In the genomic region with DNA sequence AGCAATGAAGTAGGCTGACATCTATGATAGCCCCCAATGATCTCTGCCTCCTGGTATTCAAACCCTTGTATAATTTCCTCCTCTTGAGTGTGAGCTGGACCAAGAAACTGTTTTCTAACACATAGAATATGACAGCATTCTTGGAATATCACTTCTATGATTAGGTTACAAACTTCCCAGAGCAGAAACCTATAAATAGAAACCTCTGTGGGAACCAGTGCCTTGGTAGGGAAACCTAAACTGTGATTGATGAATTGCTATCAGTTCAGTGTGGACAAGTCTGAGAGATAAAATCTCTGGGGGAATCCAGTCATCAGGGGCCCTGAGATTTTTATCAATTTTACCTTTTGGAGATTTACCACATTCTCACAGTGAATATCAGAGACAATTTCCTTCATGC, we compare ENCODE assay signal across 17 cellular contexts.
"Had no signal": no experiment of that assay in that cellular context is flagged by ENCODE, and none has a peak within 500 bp of the region (broad histone marks: within the 10 kb centered on the region; RNA-seq: fewer than 3 reads in every experiment).

No MANE protein-coding gene starts in this region.

- H3K9me3 ChIP-seq: mucosa of descending colon, prostate gland, testis had no signal

- H3K27ac ChIP-seq: gastroesophageal sphincter, prostate gland, testis had no signal

- H3K9me3 Mint-ChIP-seq: activated B cell treated with CpG ODN at 0.5 μM for 24 hours; activated CD4-positive, alpha-beta T cell treated with anti-CD3 and anti-CD28 coated beads, Interleukin-2, amount 10 ng/mL, durations not matched to agents 24 days and 14 days; brain had no signal

- H3K4me1 ChIP-seq: gastroesophageal sphincter, prostate gland, testis had no signal

- H3K27me3 ChIP-seq: gastroesophageal sphincter, testis had no signal

- DNase-seq: activated B cell treated with CpG ODN at 0.5 μM for 24 hours; activated CD4-positive, alpha-beta T cell treated with anti-CD3 and anti-CD28 coated beads, Interleukin-2, amount 10 ng/mL, durations not matched to agents 24 days and 14 days; activated CD8-positive, alpha-beta memory T cell treated with anti-CD3 and anti-CD28 coated beads for 24 hours; activated naive CD4-positive, alpha-beta T cell treated with anti-CD3 and anti-CD28 coated beads for 36 hours; hippocampal formation; mucosa of descending colon; natural killer cell; nucleus accumbens; stimulated activated CD4-positive, alpha-beta T cell treated with anti-CD3 and anti-CD28 coated beads, Interleukin-4, amount 100 ng/mL, for 24 hours; stimulated activated naive CD8-positive, alpha-beta T cell treated with anti-CD3 and anti-CD28 coated beads, Interleukin-15, amount 100 ng/mL, for 72 hours; testis had no signal

- H3K36me3 Mint-ChIP-seq: brain, natural killer cell had no signal

- H3K27ac Mint-ChIP-seq: activated B cell treated with CpG ODN at 0.5 μM for 24 hours; activated CD4-positive, alpha-beta T cell treated with anti-CD3 and anti-CD28 coated beads, Interleukin-2, amount 10 ng/mL, durations not matched to agents 24 days and 14 days; activated naive CD4-positive, alpha-beta T cell treated with anti-CD3 and anti-CD28 coated beads for 36 hours; activated T-helper 17 cell treated with anti-CD3 and anti-CD28 coated beads, Interleukin-2, amount 50 U/mL, for 72 hours; brain; natural killer cell; stimulated activated naive CD8-positive, alpha-beta T cell treated with anti-CD3 and anti-CD28 coated beads, Interleukin-15, amount 100 ng/mL, for 72 hours; T-helper 1 cell treated with Interleukin-12 subunit alpha and Interleukin-12 subunit beta and Interleukin-4 antibody, amounts not matched to agents 30 μg/mL and 1 μg/mL, for 36 hours had no signal

- H3K4me1 Mint-ChIP-seq: activated B cell treated with CpG ODN at 0.5 μM for 24 hours; activated CD4-positive, alpha-beta T cell treated with anti-CD3 and anti-CD28 coated beads, Interleukin-2, amount 10 ng/mL, durations not matched to agents 24 days and 14 days; activated T-helper 17 cell treated with anti-CD3 and anti-CD28 coated beads, Interleukin-2, amount 50 U/mL, for 72 hours; brain; natural killer cell; stimulated activated naive CD8-positive, alpha-beta T cell treated with anti-CD3 and anti-CD28 coated beads, Interleukin-15, amount 100 ng/mL, for 72 hours had no signal

- H3K4me3 Mint-ChIP-seq: activated B cell treated with CpG ODN at 0.5 μM for 24 hours; activated CD4-positive, alpha-beta T cell treated with anti-CD3 and anti-CD28 coated beads, Interleukin-2, amount 10 ng/mL, durations not matched to agents 24 days and 14 days; activated naive CD4-positive, alpha-beta T cell treated with anti-CD3 and anti-CD28 coated beads for 36 hours; activated T-helper 17 cell treated with anti-CD3 and anti-CD28 coated beads, Interleukin-2, amount 50 U/mL, for 72 hours; brain; natural killer cell; stimulated activated naive CD8-positive, alpha-beta T cell treated with anti-CD3 and anti-CD28 coated beads, Interleukin-15, amount 100 ng/mL, for 72 hours; T-helper 1 cell treated with Interleukin-12 subunit alpha and Interleukin-12 subunit beta and Interleukin-4 antibody, amounts not matched to agents 30 μg/mL and 1 μg/mL, for 36 hours had no signal

- H3K4me3 ChIP-seq: gastroesophageal sphincter, lung, mucosa of descending colon, prostate gland, testis had no signal

- H3K36me3 ChIP-seq: gastroesophageal sphincter, prostate gland had no signal

- ATAC-seq: activated T-helper 17 cell treated with anti-CD3 and anti-CD28 coated beads, Interleukin-2, amount 50 U/mL, for 72 hours; gastroesophageal sphincter; mucosa of descending colon; natural killer cell; stimulated activated naive CD8-positive, alpha-beta T cell treated with anti-CD3 and anti-CD28 coated beads, Interleukin-15, amount 100 ng/mL, for 72 hours had no signal

- H3K27me3 Mint-ChIP-seq: activated B cell treated with CpG ODN at 0.5 μM for 24 hours; activated CD4-positive, alpha-beta T cell treated with anti-CD3 and anti-CD28 coated beads, Interleukin-2, amount 10 ng/mL, durations not matched to agents 24 days and 14 days; activated T-helper 17 cell treated with anti-CD3 and anti-CD28 coated beads, Interleukin-2, amount 50 U/mL, for 72 hours; brain; stimulated activated naive CD8-positive, alpha-beta T cell treated with anti-CD3 and anti-CD28 coated beads, Interleukin-15, amount 100 ng/mL, for 72 hours had no signal
